Comparison of ENCODE assay signal across 24 cellular contexts in the genomic region with DNA sequence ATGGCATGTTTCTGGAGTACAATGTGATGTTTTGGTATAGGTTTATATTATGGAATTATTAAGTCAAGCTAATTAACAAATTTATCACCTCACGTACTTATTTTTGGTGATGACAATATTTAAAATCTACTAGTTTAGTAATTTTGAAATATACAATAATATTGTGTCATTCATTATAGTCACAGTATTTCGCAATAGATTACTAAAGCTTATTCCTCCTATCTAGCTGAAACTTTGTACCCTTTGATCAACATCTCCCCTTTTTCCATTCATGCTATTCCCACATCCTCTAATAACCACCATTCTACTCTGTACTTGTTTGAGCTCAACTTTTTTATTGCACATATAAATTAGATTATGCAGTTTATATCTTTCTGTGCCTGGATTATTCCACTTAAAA.
"Had no signal": no experiment of that assay in that cellular context is flagged by ENCODE, and none has a peak within 500 bp of the region (broad histone marks: within the 10 kb centered on the region; RNA-seq: fewer than 3 reads in every experiment).

No MANE protein-coding gene starts in this region.

- H3K4me3 ChIP-seq: colonic mucosa, gastroesophageal sphincter, heart left ventricle, hepatocyte, left lung, lower lobe of right lung, mucosa of descending colon had no signal

- H3K4me2 ChIP-seq: hepatocyte had no signal

- H3K27ac ChIP-seq: colonic mucosa, epithelial cell of prostate, foreskin keratinocyte, gastroesophageal sphincter, heart left ventricle, hepatocyte, left lung, lower lobe of right lung had no signal

- DNase-seq: colonic mucosa; cortex of kidney; effector CD8-positive, alpha-beta T cell; effector memory CD8-positive, alpha-beta T cell; endodermal cell; erythroblast; foreskin keratinocyte; heart left ventricle; hypothalamus; immature natural killer cell; islet precursor cell; left cardiac atrium; left lung; left ventricle myocardium superior; lower lobe of right lung; mesenchymal stem cell; mucosa of descending colon; naive B cell had no signal

- ATAC-seq: effector memory CD8-positive, alpha-beta T cell; esophagus mucosa; foreskin keratinocyte; gastroesophageal sphincter; heart left ventricle; left cardiac atrium; left lung; left ventricle myocardium superior; lower lobe of right lung; mucosa of descending colon had no signal

- H3K36me3 ChIP-seq: colonic mucosa, gastroesophageal sphincter, heart left ventricle, left lung, lower lobe of right lung had no signal

- H3K4me1 ChIP-seq: colonic mucosa, foreskin keratinocyte, gastroesophageal sphincter, heart left ventricle, left lung, lower lobe of right lung had no signal

- FAIRE-seq: endometrium, frontal cortex had no signal

- H2AFZ ChIP-seq: hepatocyte had no signal

- H3K9me3 ChIP-seq: gastroesophageal sphincter, left lung, lower lobe of right lung, mucosa of descending colon had no signal

- H3K27me3 ChIP-seq: colonic mucosa, foreskin keratinocyte, gastroesophageal sphincter, heart left ventricle, hepatocyte, left lung had no signal

- H3K79me2 ChIP-seq: hepatocyte had no signal
